9 cellular contexts compared by ENCODE assay signal in genomic region chr1:24946861-24947658, GRCh38. TPM values are rescaled to one million over a fixed set of nuclear protein-coding genes. Genes with fewer than 3 reads are reported as not detected.
DNase-seq lines count a peak whose midpoint lies in the region; ATAC-seq lines count a peak whose summit lies in the region.
"Had no signal": no experiment of that assay in that cellular context is flagged by ENCODE, and none has a peak within 500 bp of the region (broad histone marks: within the 10 kb centered on the region; RNA-seq: fewer than 3 reads in every experiment).

No MANE protein-coding gene starts in this region.

- H3K9me3 Mint-ChIP-seq in naive thymus-derived CD8-positive, alpha-beta T cell = no peaks in the 10 kb centered on the region

- POLR2A ChIA-PET in naive thymus-derived CD8-positive, alpha-beta T cell (lab: Charles Lee) = interaction anchor here (1.2 to 2.3 kb wide), 3 partner anchors 10 to 91 kb away, joined by 4 to 9 read pairs (median 5); no protein-coding TSS in a partner anchor

- in situ Hi-C loops in KBM-7 (cut with MboI; ENCODE audit: low pct_unique_long_range_greater_than_20kb, low sequenced_read_pairs) = no loop called here

- peaks cover 0 to 7% (median 0%) of the 10 kb centered on the region in 3 donors for H3K36me3 Mint-ChIP-seq in naive thymus-derived CD8-positive, alpha-beta T cell

- peaks cover 36 to 79% (median 60%) of the 10 kb centered on the region in 4 donors for H3K4me1 Mint-ChIP-seq in naive thymus-derived CD8-positive, alpha-beta T cell

- ATAC-seq in GM21576 (IDR thresholded peaks at IDR 0.05; ENCODE audit: unreplicated experiment) (peak; percentile 60), HG03565 (IDR thresholded peaks at IDR 0.05; ENCODE audit: unreplicated experiment) (peak; percentile 68)
- ATAC-seq in naive thymus-derived CD8-positive, alpha-beta T cell = no peak

- peak overlapping the region in 1 of 10 donors; percentile 18 for H3K4me3 Mint-ChIP-seq in naive thymus-derived CD8-positive, alpha-beta T cell

- DNase-seq in DMS 273 (lab: John Stamatoyannopoulos, UW; ENCODE audit: unreplicated experiment) = peak; percentile 17
- DNase-seq in DMS 273 treated with DMSO at 0.1 percent for 48 hours (lab: John Stamatoyannopoulos, UW) = no peak
- DNase-seq in naive thymus-derived CD8-positive, alpha-beta T cell = no peak
- no peak for DNase-seq in NCI-H2029 treated with DMSO at 0.1 percent for 48 hours (lab: John Stamatoyannopoulos, UW)
- no peak for DNase-seq in KBM-7
- no peak for DNase-seq in 8988T

- H3K27ac Mint-ChIP-seq in naive thymus-derived CD8-positive, alpha-beta T cell = peak overlapping the region in 8 of 10 donors; percentile 18 to 81 (median 69)

- H3K27me3 Mint-ChIP-seq in naive thymus-derived CD8-positive, alpha-beta T cell = peaks cover 0 to 2% (median 0%) of the 10 kb centered on the region in 5 donors

RNA-seq across cellular contexts. Expression of gene RUNX3, which starts 17.0 kb away (rescaled TPM):
- 10 to 100 TPM; 87.1 to 95.3 TPM for total RNA-seq in naive thymus-derived CD8-positive, alpha-beta T cell
- 10 to 100 TPM; 22.0 to 64.0 (median 54.0) TPM for polyA plus RNA-seq in naive thymus-derived CD8-positive, alpha-beta T cell
- total RNA-seq: fibroblast of villous mesenchyme had no signal

Comparison
In these comparisons a context has a peak if more than half of its experiments do, and no peak if none do; other contexts are left out.
1. ATAC-seq: peak in GM21576 (single experiment) and HG03565 (single experiment); none in naive thymus-derived CD8-positive, alpha-beta T cell (0 of 2).